In genomic region chr10:1737222-1738061, GRCh38 we compare ENCODE assay signal across 8 cellular contexts. TPM values are rescaled to one million over a fixed set of nuclear protein-coding genes. Genes with fewer than 3 reads are reported as not detected.
DNase-seq lines count a peak whose midpoint lies in the region; ATAC-seq and TF ChIP-seq lines count a peak whose summit lies in the region.

Gene ADARB2, minus strand, starts transcription at chr10:1737525.

- ATAC-seq in CD4-positive, alpha-beta T cell (ENCODE audit: poor library complexity), result peak; percentile 34
- ATAC-seq in GM18907 (IDR thresholded peaks at IDR 0.05; ENCODE audit: unreplicated experiment) (peak; percentile 83), HG03039 (IDR thresholded peaks at IDR 0.05; ENCODE audit: unreplicated experiment) (peak; percentile 68), gastroesophageal sphincter (no peak), aorta (ENCODE audit: low FRiP score) (no peak)
- peak; percentile 36 for ATAC-seq in effector memory CD8-positive, alpha-beta T cell (replicated peaks)

- no peak for TF ChIP-seq POLR2A in gastroesophageal sphincter (IDR thresholded peaks at IDR 0.05)

- intact Hi-C loops in CD4-positive, alpha-beta T cell (cut with DNase I, micrococcal nuclease), result no loop called here
- intact Hi-C loops in aorta (cut with DNase I), result no loop called here

- POLR2A ChIA-PET in CD4-positive, alpha-beta T cell (lab: Charles Lee), result no interaction called here

- TF ChIP-seq EP300 in gastroesophageal sphincter (IDR thresholded peaks at IDR 0.05), result no peak

- no peaks in the 10 kb centered on the region for H3K36me3 ChIP-seq in neural progenitor cell
- no peaks in the 10 kb centered on the region for H3K36me3 ChIP-seq in gastroesophageal sphincter
- no peaks in the 10 kb centered on the region for H3K36me3 ChIP-seq in aorta (ENCODE audit: control insufficient read depth in 1 of 2, insufficient read depth in 2 of 2, low read length in 1 of 2)

- no peak within 1 kb of the TSS for H3K27ac Mint-ChIP-seq in CD4-positive, alpha-beta T cell
- no peak within 1 kb of the TSS for H3K27ac Mint-ChIP-seq in effector memory CD8-positive, alpha-beta T cell
- H3K27ac Mint-ChIP-seq in neural progenitor cell, result no peak within 1 kb of the TSS

- H2AFZ ChIP-seq in neural progenitor cell (replicated peaks), result peak within 1 kb of the TSS; percentile 98

- H3K27me3 Mint-ChIP-seq in CD4-positive, alpha-beta T cell, result peaks cover 90% of the 10 kb centered on the region
- peaks cover 63 to 89% of the 10 kb centered on the region in 2 donors for H3K27me3 Mint-ChIP-seq in effector memory CD8-positive, alpha-beta T cell
- peaks cover 19% of the 10 kb centered on the region for H3K27me3 Mint-ChIP-seq in neural progenitor cell (ENCODE audit: insufficient read depth, low read depth)

- H3K4me1 ChIP-seq in neural progenitor cell, result peaks cover 25% of the 10 kb centered on the region
- H3K4me1 ChIP-seq in gastroesophageal sphincter, result peaks cover 0 to 17% (median 5%) of the 10 kb centered on the region in 3 donors
- H3K4me1 ChIP-seq in aorta (ENCODE audit: control insufficient read depth in 1 of 2, insufficient read depth in 2 of 2, low read length in 2 of 2), result no peaks in the 10 kb centered on the region

- no peak within 1 kb of the TSS for H3K9ac ChIP-seq in neural progenitor cell

- peaks cover 11% of the 10 kb centered on the region for H3K4me1 Mint-ChIP-seq in CD4-positive, alpha-beta T cell (ENCODE audit: low read depth)
- peaks cover 0 to 2% of the 10 kb centered on the region in 2 donors for H3K4me1 Mint-ChIP-seq in effector memory CD8-positive, alpha-beta T cell (ENCODE audit: low read depth in 2 of 2)
- peaks cover 26% of the 10 kb centered on the region for H3K4me1 Mint-ChIP-seq in neural progenitor cell

- no peaks in the 10 kb centered on the region for H4K20me1 ChIP-seq in neural progenitor cell (ENCODE audit: low read depth)

- CTCF ChIA-PET in CD4-positive, alpha-beta T cell (lab: Charles Lee), result no interaction called here

- peaks cover 76% of the 10 kb centered on the region for H3K27me3 ChIP-seq in CD4-positive, alpha-beta T cell (ENCODE audit: control insufficient read depth, insufficient read depth, low read length)
- peaks cover 89% of the 10 kb centered on the region for H3K27me3 ChIP-seq in neural progenitor cell
- peaks cover 95% of the 10 kb centered on the region for H3K27me3 ChIP-seq in gastroesophageal sphincter
- peaks cover 0 to 6% of the 10 kb centered on the region in 2 donors for H3K27me3 ChIP-seq in aorta (ENCODE audit: control insufficient read depth in 1 of 2, insufficient read depth in 2 of 2, low read length in 1 of 2)

- TF ChIP-seq CTCF in CD4-positive, alpha-beta T cell (IDR thresholded peaks at IDR 0.05), result no peak
- TF ChIP-seq CTCF in neural progenitor cell (IDR thresholded peaks at IDR 0.05) (peak; percentile 2), gastroesophageal sphincter (IDR thresholded peaks at IDR 0.05) (no peak)

- peaks cover 31% of the 10 kb centered on the region for H3F3A ChIP-seq in neural progenitor cell (ENCODE audit: low read depth)

- H3K4me3 ChIP-seq in neural progenitor cell (peak within 1 kb of the TSS; percentile 60), gastroesophageal sphincter (peak within 1 kb of the TSS in 1 of 2 donors; percentile 32), aorta (ENCODE audit: low read length in 2 of 2) (no peak within 1 kb of the TSS)

- 0% methylated on average over 3 to 5 of the region's 50 CpGs for WGBS in gastroesophageal sphincter (ENCODE audit: low coverage in 1 of 2), 2 donors
- 0 to 1% methylated on average over 50 of the region's 50 CpGs for WGBS in aorta, 2 donors

- peak within 1 kb of the TSS; percentile 98 for H3K4me2 ChIP-seq in neural progenitor cell

- peak within 1 kb of the TSS; percentile 38 for H3K4me3 Mint-ChIP-seq in CD4-positive, alpha-beta T cell
- H3K4me3 Mint-ChIP-seq in effector memory CD8-positive, alpha-beta T cell, result peak within 1 kb of the TSS in 1 of 2 donors; percentile 73
- H3K4me3 Mint-ChIP-seq in neural progenitor cell, result peak within 1 kb of the TSS; percentile 90

- H3K9me3 ChIP-seq in CD4-positive, alpha-beta T cell (ENCODE audit: control insufficient read depth, low read length), result no peaks in the 10 kb centered on the region
- H3K9me3 ChIP-seq in neural progenitor cell (ENCODE audit: low read depth) (no peaks in the 10 kb centered on the region), gastroesophageal sphincter (no peaks in the 10 kb centered on the region), aorta (ENCODE audit: control insufficient read depth, low read length) (no peaks in the 10 kb centered on the region)

- H3K79me2 ChIP-seq in neural progenitor cell (ENCODE audit: low read depth), result no peaks in the 10 kb centered on the region

- H3K9me3 Mint-ChIP-seq in CD4-positive, alpha-beta T cell, result no peaks in the 10 kb centered on the region
- H3K9me3 Mint-ChIP-seq in effector memory CD8-positive, alpha-beta T cell, result no peaks in the 10 kb centered on the region
- H3K9me3 Mint-ChIP-seq in neural progenitor cell, result no peaks in the 10 kb centered on the region

- H3K27ac ChIP-seq in CD4-positive, alpha-beta T cell (ENCODE audit: low read depth, low read length), result no peak within 1 kb of the TSS
- H3K27ac ChIP-seq in neural progenitor cell (no peak within 1 kb of the TSS), gastroesophageal sphincter (no peak within 1 kb of the TSS), aorta (ENCODE audit: low read depth in 1 of 2, low read length in 2 of 2) (no peak within 1 kb of the TSS)

- peak in 1 of 10 experiments; percentile 4 for DNase-seq in CD4-positive, alpha-beta T cell
- DNase-seq in NCI-H524 treated with DMSO at 0.1 percent for 48 hours (lab: John Stamatoyannopoulos, UW) (peak; percentile 37), neural progenitor cell (ENCODE audit: low spot score) (peak; percentile 95), aorta (no peak)
- no peak for DNase-seq in effector memory CD8-positive, alpha-beta T cell

- no peaks in the 10 kb centered on the region for H3K36me3 Mint-ChIP-seq in CD4-positive, alpha-beta T cell (ENCODE audit: low read depth)
- H3K36me3 Mint-ChIP-seq in effector memory CD8-positive, alpha-beta T cell (ENCODE audit: insufficient read depth), result peaks cover 5% of the 10 kb centered on the region
- no peaks in the 10 kb centered on the region for H3K36me3 Mint-ChIP-seq in neural progenitor cell

RNA-seq across cellular contexts. Expression of gene ADARB2, which starts in this region (rescaled TPM):
- under 1 TPM in 1 of 2 experiments, not detected in 1; 0.14 TPM for total RNA-seq in CD4-positive, alpha-beta T cell
- total RNA-seq in neural progenitor cell (ENCODE audit: low replicate concordance), result 0.99 TPM in 1 of 2 replicates, not detected in the other
- total RNA-seq in gastroesophageal sphincter, result 1 to 10 TPM; 1.3 to 5.4 (median 1.8) TPM
- not detected for total RNA-seq in aorta
- under 1 TPM; under 0.01 to 0.79 TPM for polyA plus RNA-seq in aorta

Comparison
In these comparisons a context has a peak if more than half of its experiments do, and no peak if none do; other contexts are left out.
1. Peak in ATAC-seq in CD4-positive, alpha-beta T cell; RNA of the gene not detected or under 1 TPM.
2. Peak in DNase-seq, H3K4me3 ChIP-seq and H3K4me2 ChIP-seq in neural progenitor cell; RNA of the gene not detected or under 1 TPM.
3. ATAC-seq: peak in GM18907 (single experiment), HG03039 (single experiment) and effector memory CD8-positive, alpha-beta T cell (single experiment); none in gastroesophageal sphincter (single experiment) and aorta (single experiment).